In the genomic region with DNA sequence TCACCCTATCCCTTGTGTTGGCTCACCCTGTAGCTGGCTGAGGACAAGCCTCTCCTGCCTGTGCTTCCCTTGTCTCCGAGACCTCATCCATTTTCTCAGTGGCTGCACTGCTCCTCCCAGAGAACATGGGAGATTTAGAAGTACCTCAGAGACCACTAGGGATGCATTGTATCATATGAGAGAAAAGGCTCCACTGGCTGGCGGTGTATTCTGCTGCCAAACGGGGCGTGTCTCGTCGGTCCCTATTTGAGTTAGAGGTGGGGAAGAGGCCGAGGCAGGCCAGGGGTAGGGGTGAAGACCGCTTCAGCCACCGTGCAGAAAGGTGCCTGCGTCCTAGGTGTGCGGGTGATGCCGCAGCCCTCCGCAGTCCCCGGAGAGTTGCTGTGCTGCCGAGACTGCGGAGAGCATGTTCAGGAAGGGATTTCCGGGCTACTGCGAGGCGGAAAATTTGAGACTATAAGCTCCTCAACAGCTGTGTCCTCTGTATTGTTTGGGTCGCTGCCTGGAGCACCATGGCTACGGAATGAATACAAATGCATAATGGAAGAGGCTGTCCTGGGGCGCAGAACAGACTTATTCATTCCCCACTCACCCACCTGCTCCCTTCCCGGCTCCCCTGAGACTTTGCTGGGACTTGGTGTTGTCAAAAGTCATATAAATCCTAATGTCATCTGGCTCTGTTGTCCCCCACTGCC, we compare ENCODE assay signal across 12 cellular contexts. TPM values are rescaled to one million over a fixed set of nuclear protein-coding genes. Genes with fewer than 3 reads are reported as not detected.
DNase-seq lines count a peak whose midpoint lies in the region; ATAC-seq, FAIRE-seq and TF ChIP-seq lines count a peak whose summit lies in the region.
"Had no signal": no experiment of that assay in that cellular context is flagged by ENCODE, and none has a peak within 500 bp of the region (broad histone marks: within the 10 kb centered on the region; RNA-seq: fewer than 3 reads in every experiment).

No MANE protein-coding gene starts in this region.

- H3K4me2 ChIP-seq in astrocyte (ENCODE audit: low read length): peak overlapping the region; percentile 80
- no peak overlapping the region for H3K4me2 ChIP-seq in mesendoderm (ENCODE audit: low read length)

- H4K20me1 ChIP-seq in astrocyte (ENCODE audit: insufficient read depth, low read length): no peaks in the 10 kb centered on the region

- peaks cover 1% of the 10 kb centered on the region for H3K4me1 Mint-ChIP-seq in astrocyte (ENCODE audit: low read depth, unreplicated experiment)
- H3K4me1 Mint-ChIP-seq: activated B cell treated with CpG ODN at 0.5 μM for 24 hours had no signal

- H3K4me1 ChIP-seq in HUES48 (ENCODE audit: control insufficient read depth, insufficient read depth, low read length) (peaks cover 20% of the 10 kb centered on the region), astrocyte (ENCODE audit: insufficient read depth, low read length) (peaks cover 16% of the 10 kb centered on the region), iPS-18a (ENCODE audit: control insufficient read depth, low read depth, low read length) (peaks cover 13% of the 10 kb centered on the region), mesendoderm (ENCODE audit: control insufficient read depth, low read depth, low read length) (no peaks in the 10 kb centered on the region)

- no peak for FAIRE-seq in astrocyte (lab: Jason Lieb, UNC)

- no peaks in the 10 kb centered on the region for H3K27me3 ChIP-seq in HUES48 (ENCODE audit: control insufficient read depth, insufficient read depth, low read length)
- H3K27me3 ChIP-seq in astrocyte (ENCODE audit: insufficient read depth, low read length): no peaks in the 10 kb centered on the region
- no peaks in the 10 kb centered on the region for H3K27me3 ChIP-seq in iPS-18a (ENCODE audit: control insufficient read depth, insufficient read depth, low read length)
- no peaks in the 10 kb centered on the region for H3K27me3 ChIP-seq in mesendoderm (ENCODE audit: insufficient read depth, low read length, poor library complexity)
- H3K27me3 ChIP-seq: neutrophil had no signal

- H3K9ac ChIP-seq in HUES48 (ENCODE audit: low read depth, low read length) (no peak overlapping the region), astrocyte (ENCODE audit: low read length) (peak overlapping the region; percentile 39), iPS-18a (ENCODE audit: low read length) (peak overlapping the region; percentile 16), mesendoderm (ENCODE audit: low read length) (no peak overlapping the region)

- no peak overlapping the region for H3K27ac Mint-ChIP-seq in astrocyte (ENCODE audit: unreplicated experiment)
- H3K27ac Mint-ChIP-seq: activated B cell treated with CpG ODN at 0.5 μM for 24 hours had no signal

- no peak for TF ChIP-seq CTCF in astrocyte (IDR thresholded peaks at IDR 0.05; ENCODE audit: insufficient read depth, low read depth, low read length)

- H2BK15ac ChIP-seq in mesendoderm (replicated peaks; ENCODE audit: low read depth): no peak overlapping the region

- no peaks in the 10 kb centered on the region for H3K36me3 Mint-ChIP-seq in astrocyte (ENCODE audit: low read depth, unreplicated experiment)

- WGBS in mesendoderm (ENCODE audit: extremely low coverage, insufficient coverage, low lambda C conversion rate): no CpG with 5 or more reads among the region's 23 CpGs

- H3K9me3 Mint-ChIP-seq in astrocyte (ENCODE audit: unreplicated experiment): peaks cover 4% of the 10 kb centered on the region
- H3K9me3 Mint-ChIP-seq: activated B cell treated with CpG ODN at 0.5 μM for 24 hours had no signal

- H3K36me3 ChIP-seq in HUES48 (ENCODE audit: control insufficient read depth, insufficient read depth, low read length) (no peaks in the 10 kb centered on the region), astrocyte (ENCODE audit: insufficient read depth, low read length) (no peaks in the 10 kb centered on the region), iPS-18a (ENCODE audit: control insufficient read depth, low read depth, low read length) (no peaks in the 10 kb centered on the region), mesendoderm (ENCODE audit: control insufficient read depth, insufficient read depth, low read length) (no peaks in the 10 kb centered on the region)
- H3K36me3 ChIP-seq: neutrophil had no signal

- peaks cover 3% of the 10 kb centered on the region for H3K27me3 Mint-ChIP-seq in astrocyte (ENCODE audit: low read depth, unreplicated experiment)
- H3K27me3 Mint-ChIP-seq: activated B cell treated with CpG ODN at 0.5 μM for 24 hours had no signal

- ATAC-seq in GM21526 (IDR thresholded peaks at IDR 0.05; ENCODE audit: low FRiP score, unreplicated experiment): no peak

- H3K4ac ChIP-seq in mesendoderm (ENCODE audit: low read depth, low read length): no peak overlapping the region

- no peak overlapping the region for H3K18ac ChIP-seq in mesendoderm (ENCODE audit: low read length)

- H3K27ac ChIP-seq in HUES48 (ENCODE audit: low read depth, low read length): peak overlapping the region; percentile 10
- H3K27ac ChIP-seq in astrocyte (ENCODE audit: low read depth, low read length): no peak overlapping the region
- no peak overlapping the region for H3K27ac ChIP-seq in iPS-18a (ENCODE audit: low read length)
- H3K27ac ChIP-seq in mesendoderm (ENCODE audit: low read depth, low read length): no peak overlapping the region
- H3K27ac ChIP-seq: neutrophil had no signal

- peak; percentile 68 for DNase-seq in astrocyte (ENCODE audit: low read depth)
- peak; percentile 29 for DNase-seq in smooth muscle cell of the brain vasculature (ENCODE audit: low read depth, low spot score)
- no peak for DNase-seq in mesendoderm
- DNase-seq in cerebellum (ENCODE audit: low spot score): no peak
- DNase-seq in RPMI8226: no peak
- DNase-seq: activated B cell treated with CpG ODN at 0.5 μM for 24 hours; central memory CD4-positive, alpha-beta T cell; MM.1S had no signal

- no peak overlapping the region for H4K5ac ChIP-seq in mesendoderm (ENCODE audit: low read length)

- H3K79me1 ChIP-seq in mesendoderm (ENCODE audit: low read length): peaks cover 3% of the 10 kb centered on the region

- H3K4me3 Mint-ChIP-seq in astrocyte (ENCODE audit: unreplicated experiment): no peak overlapping the region
- H3K4me3 Mint-ChIP-seq: activated B cell treated with CpG ODN at 0.5 μM for 24 hours had no signal

- H3K23ac ChIP-seq in mesendoderm (ENCODE audit: low read length): no peak overlapping the region

- H2BK5ac ChIP-seq in mesendoderm (ENCODE audit: low read length): no peak overlapping the region

- H2BK120ac ChIP-seq in mesendoderm (ENCODE audit: low read depth, low read length): no peak overlapping the region

- peak overlapping the region; percentile 83 for H2AFZ ChIP-seq in astrocyte (ENCODE audit: low read depth, low read length)

- H3K9me3 ChIP-seq in HUES48 (ENCODE audit: control insufficient read depth, insufficient read depth, low read length) (no peaks in the 10 kb centered on the region), astrocyte (ENCODE audit: insufficient read depth, low read depth, low read length) (no peaks in the 10 kb centered on the region), iPS-18a (ENCODE audit: control insufficient read depth, low read depth, low read length) (no peaks in the 10 kb centered on the region)
- H3K9me3 ChIP-seq: neutrophil had no signal

- H3K4me3 ChIP-seq in HUES48 (ENCODE audit: low read depth, low read length): no peak overlapping the region
- H3K4me3 ChIP-seq in astrocyte (ENCODE audit: insufficient read depth, low read depth, low read length): peak overlapping the region; percentile 37
- H3K4me3 ChIP-seq in iPS-18a (ENCODE audit: low read length): no peak overlapping the region
- no peak overlapping the region for H3K4me3 ChIP-seq in mesendoderm (ENCODE audit: low read length)

- H2AK5ac ChIP-seq in mesendoderm (ENCODE audit: low read length): no peak overlapping the region

- H4K8ac ChIP-seq in mesendoderm (ENCODE audit: low read depth, low read length): no peak overlapping the region

- H3K79me2 ChIP-seq in astrocyte (ENCODE audit: insufficient read depth, low read length) (no peaks in the 10 kb centered on the region), mesendoderm (ENCODE audit: control insufficient read depth, insufficient read depth, low read length) (no peaks in the 10 kb centered on the region)

- no peak overlapping the region for H3K56ac ChIP-seq in mesendoderm (ENCODE audit: low read length)

RNA-seq across cellular contexts. Expression of gene SPSB4, which starts 43.9 kb away (rescaled TPM):
- total RNA-seq in astrocyte (0.94 and 2.2 TPM in 2 replicates), cerebellum (12.7 TPM)
- polyA plus RNA-seq in mesendoderm (2013, experiment 1 of 2): 23.3 TPM
- polyA plus RNA-seq in mesendoderm (2013, experiment 2 of 2): 23.3 TPM
- total RNA-seq: activated B cell treated with CpG ODN at 0.5 μM for 24 hours had no signal

Comparison
In these comparisons a context has a peak if more than half of its experiments do, and no peak if none do; other contexts are left out.
1. H3K9ac ChIP-seq: peak in astrocyte (single experiment) and iPS-18a (single experiment); none in HUES48 (single experiment) and mesendoderm (single experiment).
2. DNase-seq: peak in astrocyte (single experiment) and smooth muscle cell of the brain vasculature (single experiment); none in mesendoderm (single experiment), cerebellum (single experiment) and RPMI8226 (single experiment).